Comparison of ENCODE assay signal across 16 cellular contexts in the genomic region with DNA sequence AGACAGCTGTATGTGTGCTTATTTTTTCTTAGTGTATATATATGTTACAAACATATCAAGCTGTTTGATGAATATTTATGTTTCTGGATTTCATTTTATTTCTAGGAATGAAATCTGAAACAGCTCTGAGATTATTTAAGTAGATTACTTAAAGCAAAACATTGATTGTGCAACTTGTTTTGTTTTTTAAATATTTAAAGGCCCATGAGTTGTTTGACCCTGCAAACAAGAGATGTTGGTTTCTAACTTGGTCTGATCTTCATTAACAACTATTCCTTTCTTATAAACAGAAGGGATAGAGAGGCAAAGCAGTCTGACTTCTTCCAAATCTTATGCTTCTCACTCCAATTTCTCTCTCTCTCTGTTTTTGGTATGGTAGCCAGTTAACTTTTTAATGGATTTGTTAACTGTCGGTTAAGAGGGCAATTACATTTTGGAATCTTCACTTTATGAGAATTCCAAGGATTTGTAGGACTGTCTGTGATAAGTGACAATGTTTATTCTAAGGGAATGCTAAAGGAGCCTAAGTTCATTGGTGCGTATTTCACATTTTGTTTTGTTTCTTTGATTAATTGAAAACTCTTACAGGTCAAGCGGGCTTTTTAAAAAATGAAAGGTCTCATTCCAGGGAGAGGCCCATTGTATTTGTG.
"Had no signal": no experiment of that assay in that cellular context is flagged by ENCODE, and none has a peak within 500 bp of the region (broad histone marks: within the 10 kb centered on the region; RNA-seq: fewer than 3 reads in every experiment).

No MANE protein-coding gene starts in this region.

- H3K79me2 ChIP-seq: hepatocyte had no signal

- H3K4me3 Mint-ChIP-seq: natural killer cell treated with Interleukin-12 subunit alpha and Interleukin-12 subunit beta and Interleukin-15 and Interleukin-18, amount 100 ng/mL, for 72 hours had no signal

- FAIRE-seq: small intestine had no signal

- ATAC-seq: natural killer cell treated with Interleukin-12 subunit alpha and Interleukin-12 subunit beta and Interleukin-15 and Interleukin-18, amount 100 ng/mL, for 72 hours; pancreas; right cardiac atrium had no signal

- H3K9me3 ChIP-seq: esophagus muscularis mucosa, pancreas had no signal

- H3K4me1 ChIP-seq: esophagus muscularis mucosa, pancreas had no signal

- H3K36me3 ChIP-seq: esophagus muscularis mucosa, pancreas had no signal

- H3K27ac Mint-ChIP-seq: natural killer cell treated with Interleukin-12 subunit alpha and Interleukin-12 subunit beta and Interleukin-15 and Interleukin-18, amount 100 ng/mL, for 72 hours; progenitor cell of endocrine pancreas had no signal

- H3K4me3 ChIP-seq: esophagus muscularis mucosa, hepatocyte, pancreas had no signal

- H2AFZ ChIP-seq: hepatocyte had no signal

- H3K27ac ChIP-seq: epithelial cell of prostate, esophagus muscularis mucosa, hepatocyte, pancreas had no signal

- H3K36me3 Mint-ChIP-seq: natural killer cell treated with Interleukin-12 subunit alpha and Interleukin-12 subunit beta and Interleukin-15 and Interleukin-18, amount 100 ng/mL, for 72 hours had no signal

- H3K9me3 Mint-ChIP-seq: natural killer cell treated with Interleukin-12 subunit alpha and Interleukin-12 subunit beta and Interleukin-15 and Interleukin-18, amount 100 ng/mL, for 72 hours had no signal

- DNase-seq: effector memory CD4-positive, alpha-beta T cell; head of caudate nucleus; kidney glomerular epithelial cell; mammary epithelial cell; occipital lobe; pancreas; right cardiac atrium; small intestine; stimulated activated CD4-positive, alpha-beta T cell treated with anti-CD3 and anti-CD28 coated beads, Interleukin-2, amount 100 ng/mL, for 48 hours; stimulated activated naive CD4-positive, alpha-beta T cell treated with Interleukin-2 at 50 U/mL for 16 hours; trophoblast cell had no signal

- H3K4me2 ChIP-seq: hepatocyte had no signal
